ENCODE assay signal across 12 cellular contexts in the genomic region with DNA sequence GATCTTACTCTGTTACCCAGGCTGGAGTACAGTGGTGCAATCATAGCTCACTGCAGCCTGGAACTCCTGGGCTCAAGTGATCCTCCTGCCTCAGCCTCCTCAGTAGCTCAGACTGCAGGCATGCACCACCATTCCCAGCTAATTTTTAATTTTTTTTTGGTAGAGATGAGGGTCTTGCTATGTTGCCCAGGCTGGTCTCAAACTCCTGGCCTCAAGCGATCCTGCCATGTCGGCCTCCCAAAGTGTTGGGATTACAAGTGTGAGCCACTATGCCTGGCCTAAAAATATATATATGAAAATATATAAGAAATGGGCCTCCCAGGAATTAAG. TPM values are rescaled to one million over a fixed set of nuclear protein-coding genes. Genes with fewer than 3 reads are reported as not detected.
DNase-seq lines count a peak whose midpoint lies in the region; ATAC-seq and TF ChIP-seq lines count a peak whose summit lies in the region.
"Not testable (repeated sequence)": the region's sequence is repeated elsewhere in the genome, so short reads cannot be mapped to it uniquely, and the experiment has no call there.
"Had no signal": no experiment of that assay in that cellular context is flagged by ENCODE, and none has a peak within 500 bp of the region (broad histone marks: within the 10 kb centered on the region; RNA-seq: fewer than 3 reads in every experiment).

No MANE protein-coding gene starts in this region.

- 92% methylated on average over 2 of the region's 2 CpGs for WGBS in hepatocyte (ENCODE audit: low lambda C conversion rate, missing lambda C conversion rate)
- WGBS in right lobe of liver (ENCODE audit: insufficient coverage, low coverage, low lambda C conversion rate, missing lambda C conversion rate), result 13% methylated on average over 1 of the region's 2 CpGs
- 89 to 100% methylated on average over 2 of the region's 2 CpGs for WGBS in transverse colon (ENCODE audit: low coverage in 1 of 2), 2 donors

- not testable (repeated sequence) for TF ChIP-seq CTCF in 22Rv1 (IDR thresholded peaks at IDR 0.05); C4-2B (conservative IDR thresholded peaks at IDR 0.05); HCT116 (IDR thresholded peaks at IDR 0.05 in 2 of 3, conservative IDR thresholded peaks at IDR 0.05 in 1 of 3; ENCODE audit: borderline replicate concordance in 1 of 3, insufficient read depth in 1 of 3, low read depth in 2 of 3, low read length in 2 of 3); PC-3 (conservative IDR thresholded peaks at IDR 0.05; ENCODE audit: low read depth, low read length); VCaP (conservative IDR thresholded peaks at IDR 0.05); hepatocyte (IDR thresholded peaks at IDR 0.05; ENCODE audit: poor library complexity); right lobe of liver (IDR thresholded peaks at IDR 0.05); transverse colon (IDR thresholded peaks at IDR 0.05)

- CTCF ChIA-PET in HCT116 (lab: Charles Lee); PC-3 (lab: Charles Lee): not testable (repeated sequence)

- H3K9me3 ChIP-seq in HCT116 (ENCODE audit: control insufficient read depth in 1 of 2, insufficient read depth in 1 of 2, low read depth in 1 of 2, low read length in 2 of 2); PC-3 (ENCODE audit: low read length); hepatocyte (ENCODE audit: low read depth); right lobe of liver; transverse colon: not testable (repeated sequence)

- not testable (repeated sequence) for TF ChIP-seq RAD21 in HCT116 (IDR thresholded peaks at IDR 0.05; ENCODE audit: low read depth)

- H3K4me3 ChIP-seq in HCT116 (replicated peaks in 1 of 2; ENCODE audit: low read depth in 1 of 2, low read length in 2 of 2); PC-3 (ENCODE audit: low read length); hepatocyte; right lobe of liver; transverse colon: not testable (repeated sequence)

- DNase-seq in HCT116 (ENCODE audit: low read depth, low spot score); PC-3; hepatocyte (ENCODE audit: low spot score); right lobe of liver; transverse colon: not testable (repeated sequence)

- H3K27ac ChIP-seq in 22Rv1 (peak overlapping the region; percentile 89), C4-2B (peak overlapping the region; percentile 60), PC-3 (ENCODE audit: low read length) (peak overlapping the region; percentile 8; the same call in 1 of the 2 replicates), VCaP (peak overlapping the region; percentile 53), hepatocyte (peak overlapping the region; percentile 37), right lobe of liver (peak overlapping the region; percentile 41 to 63 (median 57)), transverse colon (peak overlapping the region in 3 of 4 donors; percentile 49 to 59 (median 51))
- not testable (repeated sequence) for H3K27ac ChIP-seq in HCT116 (ENCODE audit: low read depth, low read length)

- H3K27me3 ChIP-seq in HCT116 (ENCODE audit: insufficient read depth, low read length); PC-3 (ENCODE audit: low read length); hepatocyte; right lobe of liver; transverse colon: not testable (repeated sequence)

- H4K20me1 ChIP-seq in HCT116 (ENCODE audit: insufficient read depth); PC-3 (ENCODE audit: low read length); hepatocyte (ENCODE audit: insufficient read depth, poor library complexity, severe bottlenecking): not testable (repeated sequence)

- H3K36me3 ChIP-seq in HCT116 (ENCODE audit: control insufficient read depth in 1 of 2, insufficient read depth in 2 of 2, low read length in 2 of 2); PC-3 (ENCODE audit: low read depth, low read length); hepatocyte (replicated peaks; ENCODE audit: insufficient read depth, low read depth); transverse colon: not testable (repeated sequence)
- peaks cover 0 to 11% (median 5%) of the 10 kb centered on the region in 4 donors for H3K36me3 ChIP-seq in right lobe of liver

- in situ Hi-C loops in transverse colon (cut with MboI; ENCODE audit: low pct_ligation_motif_present in 1 of 4, low pct_unique_long_range_greater_than_20kb in 1 of 4, low sequenced_read_pairs in 3 of 4), result not testable (repeated sequence)

- TF ChIP-seq POLR2A in HCT116 (IDR thresholded peaks at IDR 0.05; ENCODE audit: borderline replicate concordance, extremely low read depth, insufficient read depth, insufficient read length); right lobe of liver (IDR thresholded peaks at IDR 0.05); transverse colon (IDR thresholded peaks at IDR 0.05): not testable (repeated sequence)

- H3F3A ChIP-seq in PC-3 (ENCODE audit: low read length, unreplicated experiment), result not testable (repeated sequence)

- POLR2A ChIA-PET in HCT116 (lab: Charles Lee); PC-3 (lab: Charles Lee; ENCODE audit: unreplicated experiment): not testable (repeated sequence)

- H3K9ac ChIP-seq in HCT116 (ENCODE audit: low read length); PC-3 (ENCODE audit: low read length): not testable (repeated sequence)

- RAD21 ChIA-PET in HCT116 (lab: Charles Lee; ENCODE audit: low non-redundant PET in 1 of 2, low total read pairs in 2 of 2, uncharacterized antibody in 2 of 2, unreplicated experiment in 2 of 2), result not testable (repeated sequence)

- not testable (repeated sequence) for H3K9me2 ChIP-seq in HCT116 (ENCODE audit: insufficient read depth); PC-3 (replicated peaks; ENCODE audit: low read length); hepatocyte (replicated peaks; ENCODE audit: insufficient read depth)

- not testable (repeated sequence) for BruUV-seq in HCT116 (replicated peaks; lab: Mats Ljungman, UMichigan); PC-3 (replicated peaks; lab: Mats Ljungman, UMichigan)

- peaks cover 5 to 21% of the 10 kb centered on the region in 2 experiments; a peak in 3 of 4 replicates for H3K4me1 ChIP-seq in HCT116 (ENCODE audit: control insufficient read depth in 1 of 2, insufficient read depth in 2 of 2, low read length in 2 of 2)
- H3K4me1 ChIP-seq in PC-3 (ENCODE audit: insufficient read depth, low read length), result peaks cover 23% of the 10 kb centered on the region
- H3K4me1 ChIP-seq in hepatocyte (ENCODE audit: insufficient read depth), result not testable (repeated sequence)
- H3K4me1 ChIP-seq in right lobe of liver, result peaks cover 0 to 59% (median 14%) of the 10 kb centered on the region in 4 donors
- H3K4me1 ChIP-seq in transverse colon, result peaks cover 0 to 12% (median 5%) of the 10 kb centered on the region in 4 donors

- not testable (repeated sequence) for H2AFZ ChIP-seq in HCT116 (ENCODE audit: low read depth, low read length, poor library complexity, severe bottlenecking); hepatocyte
- 0 out of 2 replicates have a peak overlapping the region, but pooled peaks have one; percentile 63 for H2AFZ ChIP-seq in PC-3 (ENCODE audit: low read length)

- intact Hi-C loops in HCT116 (cut with micrococcal nuclease); PC-3 (cut with micrococcal nuclease); right lobe of liver (cut with DNase I); transverse colon (cut with DNase I; ENCODE audit: low total_unique reads): not testable (repeated sequence)

- not testable (repeated sequence) for TF ChIP-seq EP300 in transverse colon (IDR thresholded peaks at IDR 0.05; ENCODE audit: low read depth)

- H3K4me2 ChIP-seq in HCT116 (ENCODE audit: low read length) (peak overlapping the region; percentile 53), PC-3 (ENCODE audit: low read length) (0 out of 2 replicates have a peak overlapping the region, but pooled peaks have one; percentile 47)
- not testable (repeated sequence) for H3K4me2 ChIP-seq in hepatocyte

- not testable (repeated sequence) for ATAC-seq in HCT116, PC-3, right lobe of liver

- not testable (repeated sequence) for H3K79me2 ChIP-seq in HCT116 (ENCODE audit: insufficient read depth, low read length); PC-3 (ENCODE audit: low read length); hepatocyte

RNA-seq across cellular contexts. Expression of gene F2, which starts 1.2 kb away (rescaled TPM):
- 0.47 TPM for total RNA-seq in HCT116 (2021; ENCODE audit: unreplicated experiment)
- 0.05 and 0.12 TPM in 2 replicates for polyA plus RNA-seq in HCT116 (2012)
- not detected in 2 replicates for total RNA-seq in PC-3 (2014; rRNA removed)
- 79.7 and 85.9 TPM in 2 replicates for total RNA-seq in hepatocyte
- 96.2 and 111 TPM in 2 replicates for polyA plus RNA-seq in hepatocyte
- total RNA-seq in right lobe of liver, result 1,000 to 10,000 TPM in 3 of 6 experiments, 100 to 1,000 TPM in 3; 825 to 1,339 (median 1,089) TPM
- total RNA-seq in transverse colon, result under 1 TPM in 2 of 4 donors, not detected in 2; 0.41 to 0.48 TPM
- total RNA-seq: Calu3; CD4-positive, alpha-beta memory T cell; G401 had no signal
- polyA plus RNA-seq: CD14-positive monocyte; CD4-positive, alpha-beta memory T cell had no signal

RNA-seq across cellular contexts. Expression of gene ZNF408, which starts 17.0 kb away (rescaled TPM):
- total RNA-seq in HCT116 (2021; ENCODE audit: unreplicated experiment), result 14.4 TPM
- 10.1 and 11.0 TPM in 2 replicates for polyA plus RNA-seq in HCT116 (2012)
- 7.1 and 7.3 TPM in 2 replicates for total RNA-seq in PC-3 (2014; rRNA removed)
- total RNA-seq in hepatocyte, result 7.8 and 10.4 TPM in 2 replicates
- polyA plus RNA-seq in hepatocyte, result 10.7 and 13.6 TPM in 2 replicates
- total RNA-seq in right lobe of liver, result 10 to 100 TPM in 1 of 6 experiments, 1 to 10 TPM in 5; 4.0 to 16.3 (median 6.9) TPM
- total RNA-seq in transverse colon, result 10 to 100 TPM in 2 of 4 donors, 1 to 10 TPM in 2; 6.0 to 19.3 (median 10.0) TPM

RNA-seq across cellular contexts. Expression of gene ARHGAP1, which starts 17.4 kb away (rescaled TPM):
- total RNA-seq in HCT116 (2021; ENCODE audit: unreplicated experiment) (36.9 TPM), PC-3 (2014; rRNA removed) (16.1 and 27.1 TPM in 2 replicates), hepatocyte (19.6 and 23.4 TPM in 2 replicates), right lobe of liver (10 to 100 TPM; 26.5 to 46.2 (median 30.9) TPM), transverse colon (10 to 100 TPM; 48.6 to 69.5 (median 50.9) TPM)
- polyA plus RNA-seq in HCT116 (2012), result 26.0 and 27.6 TPM in 2 replicates
- 56.0 and 62.8 TPM in 2 replicates for polyA plus RNA-seq in hepatocyte

Comparison
In these comparisons a context has a peak if more than half of its experiments do, and no peak if none do; other contexts are left out.
1. RNA of gene F2, which starts 1.2 kb away (total RNA-seq): 825 to 1,339 TPM in right lobe of liver and 79.7 to 85.9 TPM in hepatocyte; 0.47 TPM in HCT116 (single experiment), 0.41 to 0.48 TPM in transverse colon and not detected in PC-3; every median in the first group is over 10 times any median in the second.